Comparison of ENCODE assay signal across 8 cellular contexts in genomic region chr6:1554241-1554880, GRCh38. TPM values are rescaled to one million over a fixed set of nuclear protein-coding genes. Genes with fewer than 3 reads are reported as not detected.
DNase-seq lines count a peak whose midpoint lies in the region; ATAC-seq and TF ChIP-seq lines count a peak whose summit lies in the region.

No MANE protein-coding gene starts in this region.

- no peaks in the 10 kb centered on the region for H3K79me2 ChIP-seq in ACC112 (ENCODE audit: control insufficient read depth, insufficient read depth, low read length, unreplicated experiment)

- peak overlapping the region; percentile 89 for H3K4me3 ChIP-seq in ACC112 (ENCODE audit: low read depth, low read length)
- H3K4me3 ChIP-seq in HFF-Myc (replicated peaks; ENCODE audit: low read depth, low read length), result peak overlapping the region; percentile 59
- peak overlapping the region; percentile 29 for H3K4me3 ChIP-seq in kidney epithelial cell (ENCODE audit: low read depth, low read length)
- peak overlapping the region; percentile 31 to 86 for H3K4me3 ChIP-seq in aorta (ENCODE audit: low read length in 2 of 2)

- intact Hi-C loops in aorta (cut with DNase I), result loop anchor here in 1 of 2 donors (2.0 kb wide), 1 partner anchor 30 kb away; no protein-coding TSS in a partner anchor

- no peaks in the 10 kb centered on the region for H3K36me3 Mint-ChIP-seq in activated naive CD8-positive, alpha-beta T cell treated with anti-CD3 and anti-CD28 coated beads, Interleukin-2, amount 10 ng/mL, durations not matched to agents 7 days and 5 days

- no peak for DNase-seq in HFF-Myc (ENCODE audit: extremely low read depth, low read depth)
- DNase-seq in activated naive CD8-positive, alpha-beta T cell treated with anti-CD3 and anti-CD28 coated beads, Interleukin-2, amount 10 ng/mL, durations not matched to agents 7 days and 5 days, result no peak
- no peak for DNase-seq in kidney epithelial cell (ENCODE audit: low read depth)
- DNase-seq in aorta, result no peak
- no peak for DNase-seq in T1000 (lab: John Stamatoyannopoulos, UW)

- H3K27ac ChIP-seq in ACC112 (ENCODE audit: low read depth, low read length) (peak overlapping the region; percentile 18), aorta (ENCODE audit: low read depth in 1 of 2, low read length in 2 of 2) (peak overlapping the region in 1 of 2 donors; percentile 30)

- peak overlapping the region; percentile 95 for H2AFZ ChIP-seq in ACC112 (ENCODE audit: low read length, unreplicated experiment)

- TF ChIP-seq CTCF in HFF-Myc (IDR thresholded peaks at IDR 0.05; ENCODE audit: low read depth, low read length, missing control alignments) (no peak), kidney epithelial cell (IDR thresholded peaks at IDR 0.05; ENCODE audit: insufficient read depth, low read length, poor library complexity, severe bottlenecking) (no peak)

- peaks cover 28% of the 10 kb centered on the region for H3K27me3 Mint-ChIP-seq in activated naive CD8-positive, alpha-beta T cell treated with anti-CD3 and anti-CD28 coated beads, Interleukin-2, amount 10 ng/mL, durations not matched to agents 7 days and 5 days

- 14 to 24% methylated on average over 20 of the region's 20 CpGs for WGBS in aorta, 2 donors

- H3K4me1 ChIP-seq in ACC112 (ENCODE audit: control insufficient read depth, insufficient read depth, low read length, unreplicated experiment) (peaks cover 6% of the 10 kb centered on the region), aorta (ENCODE audit: control insufficient read depth in 1 of 2, insufficient read depth in 2 of 2, low read length in 2 of 2) (peaks cover 0 to 2% of the 10 kb centered on the region in 2 donors)

- peaks cover 2% of the 10 kb centered on the region; the same call in 1 of the 2 replicates for H3K27me3 ChIP-seq in ACC112 (ENCODE audit: insufficient read depth, low read length)
- H3K27me3 ChIP-seq in kidney epithelial cell (ENCODE audit: control insufficient read depth, insufficient read depth, low read length), result peaks cover 2% of the 10 kb centered on the region
- H3K27me3 ChIP-seq in aorta (ENCODE audit: control insufficient read depth in 1 of 2, insufficient read depth in 2 of 2, low read length in 1 of 2), result no peaks in the 10 kb centered on the region

- H3K9me3 ChIP-seq in aorta (ENCODE audit: control insufficient read depth, low read length), result no peaks in the 10 kb centered on the region

- peak overlapping the region; percentile 88 for H3K27ac Mint-ChIP-seq in activated naive CD8-positive, alpha-beta T cell treated with anti-CD3 and anti-CD28 coated beads, Interleukin-2, amount 10 ng/mL, durations not matched to agents 7 days and 5 days

- H3K36me3 ChIP-seq in ACC112 (ENCODE audit: insufficient read depth, low read length), result no peaks in the 10 kb centered on the region
- no peaks in the 10 kb centered on the region for H3K36me3 ChIP-seq in kidney epithelial cell (ENCODE audit: control insufficient read depth, insufficient read depth, low read length)
- H3K36me3 ChIP-seq in aorta (ENCODE audit: control insufficient read depth in 1 of 2, insufficient read depth in 2 of 2, low read length in 1 of 2), result no peaks in the 10 kb centered on the region

- POLR2A ChIA-PET in activated naive CD8-positive, alpha-beta T cell treated with anti-CD3 and anti-CD28 coated beads, Interleukin-2, amount 10 ng/mL, durations not matched to agents 7 days and 5 days (lab: Charles Lee), result interaction anchor here (0.7 to 1.8 kb wide), 2 partner anchors 28 to 30 kb away, joined by 3 to 8 read pairs; no protein-coding TSS in a partner anchor

- H3K4me1 Mint-ChIP-seq in activated naive CD8-positive, alpha-beta T cell treated with anti-CD3 and anti-CD28 coated beads, Interleukin-2, amount 10 ng/mL, durations not matched to agents 7 days and 5 days, result peaks cover 7% of the 10 kb centered on the region

- peak; percentile 44 for ATAC-seq in activated naive CD8-positive, alpha-beta T cell treated with anti-CD3 and anti-CD28 coated beads, Interleukin-2, amount 10 ng/mL, durations not matched to agents 7 days and 5 days (ENCODE audit: low read depth)
- ATAC-seq in aorta (ENCODE audit: low FRiP score) (peak; percentile 61), HG03354 (IDR thresholded peaks at IDR 0.05; ENCODE audit: poor library complexity, severe bottlenecking, unreplicated experiment) (no peak), GM21723 (IDR thresholded peaks at IDR 0.05; ENCODE audit: unreplicated experiment) (no peak)

- H3K4me3 Mint-ChIP-seq in activated naive CD8-positive, alpha-beta T cell treated with anti-CD3 and anti-CD28 coated beads, Interleukin-2, amount 10 ng/mL, durations not matched to agents 7 days and 5 days, result peak overlapping the region; percentile 84

- no peaks in the 10 kb centered on the region for H3K9me3 Mint-ChIP-seq in activated naive CD8-positive, alpha-beta T cell treated with anti-CD3 and anti-CD28 coated beads, Interleukin-2, amount 10 ng/mL, durations not matched to agents 7 days and 5 days

RNA-seq across cellular contexts. Expression of gene FOXC1, which starts 55.4 kb away (rescaled TPM):
- total RNA-seq in activated naive CD8-positive, alpha-beta T cell treated with anti-CD3 and anti-CD28 coated beads, Interleukin-2, amount 10 ng/mL, durations not matched to agents 7 days and 5 days, result not detected
- total RNA-seq in kidney epithelial cell, result 26.2 and 27.6 TPM in 2 replicates
- 100 to 1,000 TPM in 1 of 2 donors, 10 to 100 TPM in 1; 88.8 to 134 TPM for total RNA-seq in aorta
- 10 to 100 TPM; 18.5 to 52.5 TPM for polyA plus RNA-seq in aorta

Comparison
In these comparisons a context has a peak if more than half of its experiments do, and no peak if none do; other contexts are left out.
1. H3K4me3 ChIP-seq: peak in every context shown above with its lines; median percentile 89 in ACC112; 59 in HFF-Myc; 58 in aorta; 29 in kidney epithelial cell.
2. ATAC-seq: peak in activated naive CD8-positive, alpha-beta T cell treated with anti-CD3 and anti-CD28 coated beads, Interleukin-2, amount 10 ng/mL, durations not matched to agents 7 days and 5 days (single experiment) and aorta (single experiment); none in HG03354 (single experiment) and GM21723 (single experiment).
3. RNA of gene FOXC1, which starts 55.4 kb away (total RNA-seq): 88.8 to 134 TPM in aorta and 26.2 to 27.6 TPM in kidney epithelial cell; not detected in activated naive CD8-positive, alpha-beta T cell treated with anti-CD3 and anti-CD28 coated beads, Interleukin-2, amount 10 ng/mL, durations not matched to agents 7 days and 5 days; every median in the first group is over 10 times any median in the second.